39 cellular contexts compared by ENCODE assay signal in genomic region chrX:133083899-133084298, GRCh38. TPM values are rescaled to one million over a fixed set of nuclear protein-coding genes. Genes with fewer than 3 reads are reported as not detected.
"Had no signal": no experiment of that assay in that cellular context is flagged by ENCODE, and none has a peak within 500 bp of the region (broad histone marks: within the 10 kb centered on the region; RNA-seq: fewer than 3 reads in every experiment).

No MANE protein-coding gene starts in this region.

- H3K27me3 ChIP-seq: MG63 had no signal

- DNase-seq: Karpas-422, Kasumi-1, MG63, MM.1S, MV-4-11, NCI-H1048, NCI-H1092, NCI-H1092 treated with DMSO at 0.1 percent for 48 hours, NCI-H1105 treated with DMSO at 0.1 percent for 48 hours, NCI-H1417, NCI-H1417 treated with DMSO at 0.1 percent for 48 hours, NCI-H1436, NCI-H1436 treated with DMSO at 0.1 percent for 48 hours, NCI-H146, NCI-H1694, NCI-H1694 treated with DMSO at 0.1 percent for 48 hours, NCI-H187, NCI-H187 treated with DMSO at 0.1 percent for 48 hours, NCI-H1930, NCI-H2029, NCI-H2029 treated with DMSO at 0.1 percent for 48 hours, NCI-H2081, NCI-H2081 treated with DMSO at 0.1 percent for 48 hours, NCI-H2107, NCI-H2171, NCI-H2171 treated with DMSO at 0.1 percent for 48 hours, NCI-H2227 treated with DMSO at 0.1 percent for 48 hours, NCI-H226, NCI-H345, NCI-H446, NCI-H446 treated with DMSO at 0.1 percent for 48 hours, NCI-H510A, NCI-H510A treated with DMSO at 0.1 percent for 48 hours, NCI-H524, NCI-H524 treated with DMSO at 0.1 percent for 48 hours had no signal

- H3K9me3 ChIP-seq: MG63 had no signal

- H3K4me3 ChIP-seq: MG63 had no signal

- H3K36me3 ChIP-seq: MG63 had no signal

RNA-seq across cellular contexts. Expression of gene USP26, which starts 13.0 kb away (rescaled TPM):
- total RNA-seq: LHCN-M2, M059J, MCF 10A, NCI-H460 had no signal
